3 cellular contexts compared by ENCODE assay signal in genomic region chrY:18866887-18867286, GRCh38.
DNase-seq lines count a peak whose midpoint lies in the region; ATAC-seq, FAIRE-seq and TF ChIP-seq lines count a peak whose summit lies in the region.
"Not testable (repeated sequence)": the region's sequence is repeated elsewhere in the genome, so short reads cannot be mapped to it uniquely, and the experiment has no call there.

No MANE protein-coding gene starts in this region.

- POLR2A ChIA-PET in A549 (lab: Yijun Ruan, JAX); H1 (lab: Charles Lee; ENCODE audit: partially characterized antibody); HepG2 (lab: Yijun Ruan, JAX): not testable (repeated sequence)

- H3K14ac ChIP-seq in H1 (ENCODE audit: insufficient read length): not testable (repeated sequence)

- not testable (repeated sequence) for H2BK120ac ChIP-seq in H1 (replicated peaks; ENCODE audit: low read depth, low read length)

- H4K91ac ChIP-seq in H1 (replicated peaks; ENCODE audit: insufficient read length, low read length): not testable (repeated sequence)

- not testable (repeated sequence) for H3K27me3 ChIP-seq in H1 (replicated peaks in 1 of 4; ENCODE audit: control insufficient read depth in 3 of 4, extremely low read depth in 1 of 4, insufficient read depth in 3 of 4, low read length in 3 of 4); HepG2 (ENCODE audit: control insufficient read depth in 1 of 2, insufficient read depth in 2 of 2, low read length in 2 of 2)

- H3K4ac ChIP-seq in H1 (replicated peaks; ENCODE audit: insufficient read length, low read depth, low read length): not testable (repeated sequence)

- not testable (repeated sequence) for H3K23me2 ChIP-seq in H1 (ENCODE audit: low read depth, low read length)

- not testable (repeated sequence) for TF ChIP-seq RAD21 in A549 (conservative IDR thresholded peaks at IDR 0.05 in 1 of 2, IDR thresholded peaks at IDR 0.05 in 1 of 2); H1 (IDR thresholded peaks at IDR 0.05 in 1 of 2, conservative IDR thresholded peaks at IDR 0.05 in 1 of 2; ENCODE audit: low read depth in 2 of 2, low read length in 2 of 2); HepG2 (CRISPR knock-in tag; IDR thresholded peaks at IDR 0.05)

- not testable (repeated sequence) for TF ChIP-seq POLR2A in A549 (IDR thresholded peaks at IDR 0.05; ENCODE audit: low read length); H1 (IDR thresholded peaks at IDR 0.05; ENCODE audit: control extremely low read depth in 1 of 2, low read depth in 2 of 2, low read length in 2 of 2); HepG2 (IDR thresholded peaks at IDR 0.05; ENCODE audit: insufficient read depth in 1 of 2, low read depth in 2 of 2, low read length in 2 of 2)

- in situ Hi-C loops in HepG2 (cut with HindIII; ENCODE audit: extremely low pct_ligation_motif_present, low pct_unique_long_range_greater_than_20kb): not testable (repeated sequence)

- H3K27ac ChIP-seq in A549; H1 (ENCODE audit: low read depth, low read length); HepG2 (ENCODE audit: extremely low read length, insufficient read depth, low read length): not testable (repeated sequence)

- intact Hi-C loops in HepG2 (cut with micrococcal nuclease; ENCODE audit: unreplicated experiment): not testable (repeated sequence)

- H4K20me1 ChIP-seq in H1 (replicated peaks in 1 of 2; ENCODE audit: control insufficient read depth in 1 of 2, insufficient read depth in 2 of 2, low read length in 2 of 2); HepG2 (ENCODE audit: insufficient read depth, low read length): not testable (repeated sequence)

- H3K4me3 ChIP-seq in A549; H1 (ENCODE audit: extremely low read depth in 1 of 4, insufficient read depth in 2 of 4, low read depth in 3 of 4, low read length in 4 of 4); HepG2 (replicated peaks in 1 of 3; ENCODE audit: insufficient read depth in 1 of 3, low read depth in 2 of 3, low read length in 3 of 3): not testable (repeated sequence)

- H3K79me2 ChIP-seq in H1 (ENCODE audit: control insufficient read depth in 1 of 2, insufficient read depth in 2 of 2, low read length in 2 of 2); HepG2 (ENCODE audit: insufficient read depth, low read length): not testable (repeated sequence)

- not testable (repeated sequence) for H4K5ac ChIP-seq in H1 (ENCODE audit: insufficient read length, low read depth, low read length)

- TF ChIP-seq CTCF in A549 (IDR thresholded peaks at IDR 0.05); H1 (IDR thresholded peaks at IDR 0.05; ENCODE audit: control extremely low read depth in 1 of 3, insufficient read depth in 1 of 3, low read depth in 1 of 3, low read length in 3 of 3); HepG2 (CRISPR knock-in tag; IDR thresholded peaks at IDR 0.05): not testable (repeated sequence)

- not testable (repeated sequence) for DNase-seq in A549 (ENCODE audit: low read depth in 1 of 2, low spot score in 1 of 2); H1 (ENCODE audit: low read depth in 1 of 2, low spot score in 2 of 2); HepG2 (ENCODE audit: low spot score)

- H2BK12ac ChIP-seq in H1 (ENCODE audit: low read depth, low read length): not testable (repeated sequence)

- H2BK15ac ChIP-seq in H1 (ENCODE audit: low read length): not testable (repeated sequence)

- H3K23ac ChIP-seq in H1 (ENCODE audit: insufficient read length): not testable (repeated sequence)

- ATAC-seq in A549, HepG2: not testable (repeated sequence)

- H3K4me1 ChIP-seq in A549; H1 (replicated peaks in 1 of 4; ENCODE audit: control insufficient read depth in 3 of 4, insufficient read depth in 4 of 4, low read length in 3 of 4); HepG2 (ENCODE audit: insufficient read depth, low read length): not testable (repeated sequence)

- not testable (repeated sequence) for H2BK5ac ChIP-seq in H1 (ENCODE audit: low read depth, low read length)

- CTCF ChIA-PET in A549 (lab: Yijun Ruan, JAX); H1 (lab: Charles Lee; ENCODE audit: partially characterized antibody); HepG2 (lab: Yijun Ruan, JAX; ENCODE audit: low intra/inter-chr PET ratio, low total read pairs): not testable (repeated sequence)

- not testable (repeated sequence) for H2AFZ ChIP-seq in H1 (ENCODE audit: low read length); HepG2 (ENCODE audit: low read length)

- not testable (repeated sequence) for H3K36me3 ChIP-seq in H1 (ENCODE audit: control insufficient read depth in 2 of 4, insufficient read depth in 4 of 4, low read length in 3 of 4); HepG2 (replicated peaks in 1 of 2; ENCODE audit: control insufficient read depth in 1 of 2, insufficient read depth in 2 of 2, low read length in 2 of 2)

- TF ChIP-seq EP300 in A549 (IDR thresholded peaks at IDR 0.05); H1 (IDR thresholded peaks at IDR 0.05; ENCODE audit: borderline replicate concordance in 1 of 2, low read depth in 2 of 2, low read length in 2 of 2); HepG2 (IDR thresholded peaks at IDR 0.05; ENCODE audit: low read depth in 2 of 2, low read length in 2 of 2); HepG2 (CRISPR knock-in tag; IDR thresholded peaks at IDR 0.05; ENCODE audit: borderline replicate concordance): not testable (repeated sequence)

- not testable (repeated sequence) for H3K79me1 ChIP-seq in H1 (ENCODE audit: low read depth, low read length)

- H2BK20ac ChIP-seq in H1 (ENCODE audit: low read length): not testable (repeated sequence)

- not testable (repeated sequence) for H4K8ac ChIP-seq in H1 (ENCODE audit: extremely low read depth, insufficient read depth, low read length)

- FAIRE-seq in A549 (lab: Jason Lieb, UNC) (peak; percentile 32), H1 (lab: Jason Lieb, UNC) (peak; percentile 50), HepG2 (lab: Jason Lieb, UNC) (peak; percentile 57)

- not testable (repeated sequence) for BruUV-seq in HepG2 (replicated peaks; lab: Mats Ljungman, UMichigan)

- not testable (repeated sequence) for H3K9me3 ChIP-seq in A549; H1 (ENCODE audit: insufficient read depth in 2 of 2, low read depth in 1 of 2, low read length in 1 of 2); HepG2 (ENCODE audit: low read length)

- not testable (repeated sequence) for H3K56ac ChIP-seq in H1 (replicated peaks; ENCODE audit: insufficient read length, low read depth, low read length)

- H3K9ac ChIP-seq in H1 (replicated peaks in 1 of 4; ENCODE audit: extremely low read depth in 1 of 4, low read depth in 3 of 4, low read length in 3 of 4); HepG2 (ENCODE audit: insufficient read depth, low read depth, low read length): not testable (repeated sequence)

- not testable (repeated sequence) for H3K4me2 ChIP-seq in A549; H1 (ENCODE audit: insufficient read depth in 1 of 2, low read depth in 2 of 2, low read length in 2 of 2); HepG2 (ENCODE audit: low read depth, low read length)

- not testable (repeated sequence) for H3K18ac ChIP-seq in H1 (ENCODE audit: extremely low read depth, low read length)

- H2AK5ac ChIP-seq in H1 (ENCODE audit: low read depth, low read length): not testable (repeated sequence)
